Comparison of ENCODE assay signal across 1 cellular context in genomic region chr16:28212532-28212873, GRCh38.
TF ChIP-seq lines count a peak whose summit lies in the region.

No MANE protein-coding gene starts in this region.

TF ChIP-seq in HepG2, 621 proteins besides CTCF, POLR2A, EP300 and RAD21 (continued from another document and continues in another):
- TF ChIP-seq, protein P1, sequence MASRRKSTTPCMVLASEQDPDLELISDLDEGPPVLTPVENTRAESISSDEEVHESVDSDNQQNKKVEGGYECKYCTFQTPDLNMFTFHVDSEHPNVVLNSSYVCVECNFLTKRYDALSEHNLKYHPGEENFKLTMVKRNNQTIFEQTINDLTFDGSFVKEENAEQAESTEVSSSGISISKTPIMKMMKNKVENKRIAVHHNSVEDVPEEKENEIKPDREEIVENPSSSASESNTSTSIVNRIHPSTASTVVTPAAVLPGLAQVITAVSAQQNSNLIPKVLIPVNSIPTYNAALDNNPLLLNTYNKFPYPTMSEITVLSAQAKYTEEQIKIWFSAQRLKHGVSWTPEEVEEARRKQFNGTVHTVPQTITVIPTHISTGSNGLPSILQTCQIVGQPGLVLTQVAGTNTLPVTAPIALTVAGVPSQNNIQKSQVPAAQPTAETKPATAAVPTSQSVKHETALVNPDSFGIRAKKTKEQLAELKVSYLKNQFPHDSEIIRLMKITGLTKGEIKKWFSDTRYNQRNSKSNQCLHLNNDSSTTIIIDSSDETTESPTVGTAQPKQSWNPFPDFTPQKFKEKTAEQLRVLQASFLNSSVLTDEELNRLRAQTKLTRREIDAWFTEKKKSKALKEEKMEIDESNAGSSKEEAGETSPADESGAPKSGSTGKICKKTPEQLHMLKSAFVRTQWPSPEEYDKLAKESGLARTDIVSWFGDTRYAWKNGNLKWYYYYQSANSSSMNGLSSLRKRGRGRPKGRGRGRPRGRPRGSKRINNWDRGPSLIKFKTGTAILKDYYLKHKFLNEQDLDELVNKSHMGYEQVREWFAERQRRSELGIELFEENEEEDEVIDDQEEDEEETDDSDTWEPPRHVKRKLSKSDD (CRISPR knock-in tag; IDR thresholded peaks at IDR 0.05; ENCODE audit: low read depth): no peak
- TF ChIP-seq XBP1 (CRISPR knock-in tag; IDR thresholded peaks at IDR 0.05) (no peak), ZNF501 (CRISPR knock-in tag; IDR thresholded peaks at IDR 0.05) (0 out of 2 replicates have a peak, but pooled peaks have one; percentile 63), ZNF563 (CRISPR knock-in tag; IDR thresholded peaks at IDR 0.05) (no peak), POGK (CRISPR knock-in tag; conservative IDR thresholded peaks at IDR 0.05) (no peak), ZNF747 (CRISPR knock-in tag; IDR thresholded peaks at IDR 0.05; ENCODE audit: borderline replicate concordance) (no peak), HNRNPUL1 (IDR thresholded peaks at IDR 0.05; ENCODE audit: low read depth, low read length) (no peak), ZMAT3 (CRISPR knock-in tag; conservative IDR thresholded peaks at IDR 0.05) (no peak), ZNF775 (CRISPR knock-in tag; IDR thresholded peaks at IDR 0.05; ENCODE audit: borderline replicate concordance) (no peak), ZBTB46 (CRISPR knock-in tag; IDR thresholded peaks at IDR 0.05; ENCODE audit: borderline replicate concordance) (no peak), ZXDC (CRISPR knock-in tag; IDR thresholded peaks at IDR 0.05) (no peak), STAT6 (CRISPR knock-in tag; IDR thresholded peaks at IDR 0.05; ENCODE audit: borderline replicate concordance) (0 out of 2 replicates have a peak, but pooled peaks have one; percentile 10), EHMT2 (IDR thresholded peaks at IDR 0.05; ENCODE audit: borderline replicate concordance, low read depth, low read length) (peak; percentile 97), CEBPB (IDR thresholded peaks at IDR 0.05; ENCODE audit: borderline replicate concordance, low read depth, low read length) (no peak), NFYB (CRISPR knock-in tag; IDR thresholded peaks at IDR 0.05) (no peak), ZNF282 (IDR thresholded peaks at IDR 0.05; ENCODE audit: partially characterized antibody) (no peak), GABPB1 (CRISPR knock-in tag; IDR thresholded peaks at IDR 0.05) (no peak), PHB2 (IDR thresholded peaks at IDR 0.05; ENCODE audit: partially characterized antibody) (no peak), KDM5B (CRISPR knock-in tag; IDR thresholded peaks at IDR 0.05; ENCODE audit: borderline replicate concordance) (0 out of 2 replicates have a peak, but pooled peaks have one; percentile 16), ZNF674 (CRISPR knock-in tag; IDR thresholded peaks at IDR 0.05; ENCODE audit: low read depth) (no peak), KLF11 (CRISPR knock-in tag; IDR thresholded peaks at IDR 0.05) (no peak), ZNF780A (CRISPR knock-in tag; IDR thresholded peaks at IDR 0.05) (0 out of 2 replicates have a peak, but pooled peaks have one; percentile 3), ZNF224 (CRISPR knock-in tag; IDR thresholded peaks at IDR 0.05) (no peak), ZNF605 (CRISPR knock-in tag; IDR thresholded peaks at IDR 0.05) (peak; percentile 5; the same call in 1 of the 2 replicates), ZNF879 (CRISPR knock-in tag; IDR thresholded peaks at IDR 0.05) (no peak), ZNF205 (CRISPR knock-in tag; IDR thresholded peaks at IDR 0.05) (no peak), SKIL (CRISPR knock-in tag; IDR thresholded peaks at IDR 0.05; ENCODE audit: borderline replicate concordance) (0 out of 2 replicates have a peak, but pooled peaks have one; percentile 6), CENPT (CRISPR knock-in tag; IDR thresholded peaks at IDR 0.05; ENCODE audit: low read depth) (no peak), ZNF33A (CRISPR knock-in tag; IDR thresholded peaks at IDR 0.05; ENCODE audit: borderline replicate concordance) (no peak)
- TF ChIP-seq, protein P2, sequence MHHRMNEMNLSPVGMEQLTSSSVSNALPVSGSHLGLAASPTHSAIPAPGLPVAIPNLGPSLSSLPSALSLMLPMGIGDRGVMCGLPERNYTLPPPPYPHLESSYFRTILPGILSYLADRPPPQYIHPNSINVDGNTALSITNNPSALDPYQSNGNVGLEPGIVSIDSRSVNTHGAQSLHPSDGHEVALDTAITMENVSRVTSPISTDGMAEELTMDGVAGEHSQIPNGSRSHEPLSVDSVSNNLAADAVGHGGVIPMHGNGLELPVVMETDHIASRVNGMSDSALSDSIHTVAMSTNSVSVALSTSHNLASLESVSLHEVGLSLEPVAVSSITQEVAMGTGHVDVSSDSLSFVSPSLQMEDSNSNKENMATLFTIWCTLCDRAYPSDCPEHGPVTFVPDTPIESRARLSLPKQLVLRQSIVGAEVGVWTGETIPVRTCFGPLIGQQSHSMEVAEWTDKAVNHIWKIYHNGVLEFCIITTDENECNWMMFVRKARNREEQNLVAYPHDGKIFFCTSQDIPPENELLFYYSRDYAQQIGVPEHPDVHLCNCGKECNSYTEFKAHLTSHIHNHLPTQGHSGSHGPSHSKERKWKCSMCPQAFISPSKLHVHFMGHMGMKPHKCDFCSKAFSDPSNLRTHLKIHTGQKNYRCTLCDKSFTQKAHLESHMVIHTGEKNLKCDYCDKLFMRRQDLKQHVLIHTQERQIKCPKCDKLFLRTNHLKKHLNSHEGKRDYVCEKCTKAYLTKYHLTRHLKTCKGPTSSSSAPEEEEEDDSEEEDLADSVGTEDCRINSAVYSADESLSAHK (CRISPR knock-in tag; IDR thresholded peaks at IDR 0.05; ENCODE audit: borderline replicate concordance): no peak
- TF ChIP-seq, protein P3, sequence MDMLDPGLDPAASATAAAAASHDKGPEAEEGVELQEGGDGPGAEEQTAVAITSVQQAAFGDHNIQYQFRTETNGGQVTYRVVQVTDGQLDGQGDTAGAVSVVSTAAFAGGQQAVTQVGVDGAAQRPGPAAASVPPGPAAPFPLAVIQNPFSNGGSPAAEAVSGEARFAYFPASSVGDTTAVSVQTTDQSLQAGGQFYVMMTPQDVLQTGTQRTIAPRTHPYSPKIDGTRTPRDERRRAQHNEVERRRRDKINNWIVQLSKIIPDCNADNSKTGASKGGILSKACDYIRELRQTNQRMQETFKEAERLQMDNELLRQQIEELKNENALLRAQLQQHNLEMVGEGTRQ (IDR thresholded peaks at IDR 0.05; ENCODE audit: low read depth, low read length): no peak
- TF ChIP-seq, protein P3 (CRISPR knock-in tag; IDR thresholded peaks at IDR 0.05; ENCODE audit: borderline replicate concordance): no peak
- TF ChIP-seq, protein P4, sequence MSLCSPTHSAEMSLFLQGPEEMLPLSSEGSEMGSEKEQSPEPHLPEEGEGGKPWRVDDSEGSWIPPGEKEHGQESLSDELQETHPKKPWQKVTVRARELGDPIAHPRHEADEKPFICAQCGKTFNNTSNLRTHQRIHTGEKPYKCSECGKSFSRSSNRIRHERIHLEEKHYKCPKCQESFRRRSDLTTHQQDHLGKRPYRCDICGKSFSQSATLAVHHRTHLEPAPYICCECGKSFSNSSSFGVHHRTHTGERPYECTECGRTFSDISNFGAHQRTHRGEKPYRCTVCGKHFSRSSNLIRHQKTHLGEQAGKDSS (CRISPR knock-in tag; IDR thresholded peaks at IDR 0.05; ENCODE audit: borderline replicate concordance, low read depth): no peak
- TF ChIP-seq, protein P5, sequence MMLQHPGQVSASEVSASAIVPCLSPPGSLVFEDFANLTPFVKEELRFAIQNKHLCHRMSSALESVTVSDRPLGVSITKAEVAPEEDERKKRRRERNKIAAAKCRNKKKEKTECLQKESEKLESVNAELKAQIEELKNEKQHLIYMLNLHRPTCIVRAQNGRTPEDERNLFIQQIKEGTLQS (CRISPR knock-in tag; IDR thresholded peaks at IDR 0.05): no peak
- TF ChIP-seq, protein P6, sequence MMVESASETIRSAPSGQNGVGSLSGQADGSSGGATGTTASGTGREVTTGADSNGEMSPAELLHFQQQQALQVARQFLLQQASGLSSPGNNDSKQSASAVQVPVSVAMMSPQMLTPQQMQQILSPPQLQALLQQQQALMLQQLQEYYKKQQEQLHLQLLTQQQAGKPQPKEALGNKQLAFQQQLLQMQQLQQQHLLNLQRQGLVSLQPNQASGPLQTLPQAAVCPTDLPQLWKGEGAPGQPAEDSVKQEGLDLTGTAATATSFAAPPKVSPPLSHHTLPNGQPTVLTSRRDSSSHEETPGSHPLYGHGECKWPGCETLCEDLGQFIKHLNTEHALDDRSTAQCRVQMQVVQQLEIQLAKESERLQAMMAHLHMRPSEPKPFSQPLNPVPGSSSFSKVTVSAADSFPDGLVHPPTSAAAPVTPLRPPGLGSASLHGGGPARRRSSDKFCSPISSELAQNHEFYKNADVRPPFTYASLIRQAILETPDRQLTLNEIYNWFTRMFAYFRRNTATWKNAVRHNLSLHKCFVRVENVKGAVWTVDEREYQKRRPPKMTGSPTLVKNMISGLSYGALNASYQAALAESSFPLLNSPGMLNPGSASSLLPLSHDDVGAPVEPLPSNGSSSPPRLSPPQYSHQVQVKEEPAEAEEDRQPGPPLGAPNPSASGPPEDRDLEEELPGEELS (CRISPR knock-in tag; IDR thresholded peaks at IDR 0.05): no peak
